In the genomic region with DNA sequence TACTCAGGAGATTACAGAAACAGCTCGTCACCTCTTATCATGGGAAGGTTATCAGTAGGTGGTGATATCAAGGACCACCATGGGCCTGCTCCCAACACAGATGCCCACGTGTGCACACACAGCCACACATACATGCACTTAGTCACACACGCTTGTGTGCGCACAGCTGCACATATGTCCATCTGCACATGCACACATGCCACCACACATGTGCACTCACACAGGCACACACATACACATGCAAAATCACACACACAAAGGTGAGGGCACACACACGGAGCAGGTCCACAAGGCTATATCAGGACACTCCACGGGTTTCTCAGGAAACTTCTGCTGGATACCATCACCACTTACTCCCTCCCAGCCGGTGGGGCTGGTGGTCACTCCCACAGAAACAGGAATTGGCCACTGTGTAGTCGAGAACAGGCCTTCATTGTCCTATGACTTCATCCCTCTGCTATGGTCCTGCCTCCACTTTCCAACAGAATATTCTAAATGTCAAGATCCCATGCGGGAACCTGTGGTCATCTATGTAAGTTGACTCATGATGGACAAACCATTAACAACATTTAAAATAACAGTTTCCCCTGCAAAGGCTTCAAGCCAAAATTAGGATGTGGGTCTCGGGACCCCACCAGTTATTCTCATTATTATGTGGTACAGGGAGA, we compare ENCODE assay signal across 10 cellular contexts. TPM values are rescaled to one million over a fixed set of nuclear protein-coding genes. Genes with fewer than 3 reads are reported as not detected.
DNase-seq lines count a peak whose midpoint lies in the region; ATAC-seq and TF ChIP-seq lines count a peak whose summit lies in the region.
"Had no signal": no experiment of that assay in that cellular context is flagged by ENCODE, and none has a peak within 500 bp of the region (broad histone marks: within the 10 kb centered on the region; RNA-seq: fewer than 3 reads in every experiment).

No MANE protein-coding gene starts in this region.

- WGBS in testis, 2 donors = 61 to 66% methylated on average over 8 to 10 of the region's 10 CpGs

- intact Hi-C loops in testis (cut with DNase I; ENCODE audit: low total_unique reads) = no loop called here

- H3K36me3 ChIP-seq in testis (ENCODE audit: low read depth, missing control alignments) = no peaks in the 10 kb centered on the region

- H3K36me3 Mint-ChIP-seq in activated naive CD4-positive, alpha-beta T cell treated with anti-CD3 and anti-CD28 coated beads, Interleukin-2, amount 50 U/mL, for 24 hours = peaks cover 4% of the 10 kb centered on the region

- H3K27me3 Mint-ChIP-seq in activated naive CD4-positive, alpha-beta T cell treated with anti-CD3 and anti-CD28 coated beads, Interleukin-2, amount 50 U/mL, for 24 hours = no peaks in the 10 kb centered on the region

- no peak for DNase-seq in activated naive CD4-positive, alpha-beta T cell treated with anti-CD3 and anti-CD28 coated beads, Interleukin-2, amount 50 U/mL, for 16 hours
- DNase-seq in amniotic epithelial cell (ENCODE audit: low read depth) (peak; percentile 88), left lobe of liver (ENCODE audit: low spot score) (peak; percentile 41), testis (peak; percentile 49), C1 segment of cervical spinal cord (lab: John Stamatoyannopoulos, UW) (no peak)
- DNase-seq: NCI-H146 had no signal

- H3K9me3 Mint-ChIP-seq in activated naive CD4-positive, alpha-beta T cell treated with anti-CD3 and anti-CD28 coated beads, Interleukin-2, amount 50 U/mL, for 24 hours = no peaks in the 10 kb centered on the region

- H3K4me3 Mint-ChIP-seq in activated naive CD4-positive, alpha-beta T cell treated with anti-CD3 and anti-CD28 coated beads, Interleukin-2, amount 50 U/mL, for 24 hours = peak overlapping the region; percentile 11

- H3K27ac Mint-ChIP-seq in activated naive CD4-positive, alpha-beta T cell treated with anti-CD3 and anti-CD28 coated beads, Interleukin-2, amount 50 U/mL, for 24 hours = no peak overlapping the region

- no peak overlapping the region for H3K27ac ChIP-seq in testis

- ATAC-seq in left lobe of liver (no peak), GM19328 (IDR thresholded peaks at IDR 0.05; ENCODE audit: unreplicated experiment) (no peak), HG02798 (IDR thresholded peaks at IDR 0.05; ENCODE audit: poor library complexity, unreplicated experiment) (no peak)
- ATAC-seq: activated CD4-positive, CD25-positive, alpha-beta regulatory T cell treated with anti-CD3 and anti-CD28 coated beads, Interleukin-2, amount 50 U/mL, for 24 hours had no signal

- H3K9me3 ChIP-seq in testis = no peaks in the 10 kb centered on the region

- H3K4me3 ChIP-seq in testis = no peak overlapping the region

- no peaks in the 10 kb centered on the region for H3K27me3 ChIP-seq in testis

- H3K4me1 Mint-ChIP-seq in activated naive CD4-positive, alpha-beta T cell treated with anti-CD3 and anti-CD28 coated beads, Interleukin-2, amount 50 U/mL, for 24 hours = peaks cover 41% of the 10 kb centered on the region

- no peak for TF ChIP-seq POLR2A in testis (IDR thresholded peaks at IDR 0.05)

- peaks cover 23% of the 10 kb centered on the region for H3K4me1 ChIP-seq in testis

- no peak for TF ChIP-seq CTCF in testis (IDR thresholded peaks at IDR 0.05)

RNA-seq across cellular contexts. Expression of gene C11orf24, which starts 2.2 kb away (rescaled TPM):
- 50.1 TPM for total RNA-seq in left lobe of liver
- 10 to 100 TPM; 65.7 to 87.7 TPM for total RNA-seq in testis
- 29.6 TPM for polyA plus RNA-seq in testis (ENCODE audit: insufficient read depth, low read depth, low replicate concordance)

RNA-seq across cellular contexts. Expression of gene LRP5, which starts 42.8 kb away (rescaled TPM):
- total RNA-seq in left lobe of liver (114 TPM), testis (10 to 100 TPM; 20.6 to 21.3 TPM)
- polyA plus RNA-seq in testis (ENCODE audit: insufficient read depth, low read depth, low replicate concordance) = 15.7 TPM

RNA-seq across cellular contexts. Expression of gene KMT5B, which starts 56.5 kb away (rescaled TPM):
- total RNA-seq in left lobe of liver (19.3 TPM), testis (10 to 100 TPM; 44.1 to 56.5 TPM)
- 42.1 TPM for polyA plus RNA-seq in testis (ENCODE audit: insufficient read depth, low read depth, low replicate concordance)

Comparison
In these comparisons a context has a peak if more than half of its experiments do, and no peak if none do; other contexts are left out.
1. DNase-seq: peak in amniotic epithelial cell (single experiment), left lobe of liver (single experiment) and testis (single experiment); none in activated naive CD4-positive, alpha-beta T cell treated with anti-CD3 and anti-CD28 coated beads, Interleukin-2, amount 50 U/mL, for 16 hours (single experiment) and C1 segment of cervical spinal cord (0 of 14).